15 cellular contexts compared by ENCODE assay signal in the genomic region with DNA sequence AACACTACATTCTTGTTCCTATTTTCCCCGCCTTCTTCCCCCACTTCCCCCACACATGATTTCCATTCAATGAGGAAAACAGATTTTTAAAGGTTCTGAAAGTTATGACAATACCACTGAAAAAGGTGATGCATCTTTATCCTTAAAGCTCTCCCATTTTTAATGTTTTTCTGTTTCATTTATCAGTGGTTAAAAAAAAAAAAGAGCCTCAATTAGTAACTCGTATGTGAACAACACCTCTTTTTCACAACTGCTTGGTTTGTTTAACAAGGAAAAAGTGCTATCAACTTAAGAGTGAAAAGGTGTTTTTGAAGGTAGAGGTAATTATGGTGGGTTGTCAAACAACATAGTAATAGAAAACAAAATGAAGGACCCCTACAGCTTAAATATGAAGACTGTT. TPM values are rescaled to one million over a fixed set of nuclear protein-coding genes. Genes with fewer than 3 reads are reported as not detected.
DNase-seq lines count a peak whose midpoint lies in the region; ATAC-seq lines count a peak whose summit lies in the region.
"Had no signal": no experiment of that assay in that cellular context is flagged by ENCODE, and none has a peak within 500 bp of the region (broad histone marks: within the 10 kb centered on the region; RNA-seq: fewer than 3 reads in every experiment).

No MANE protein-coding gene starts in this region.

- no peaks in the 10 kb centered on the region for H3K36me3 Mint-ChIP-seq in activated CD4-positive, alpha-beta T cell treated with anti-CD3 and anti-CD28 coated beads, Interleukin-2, amount 10 ng/mL, durations not matched to agents 24 days and 14 days (ENCODE audit: low read depth)
- H3K36me3 Mint-ChIP-seq in activated naive CD4-positive, alpha-beta T cell treated with anti-CD3 and anti-CD28 coated beads, Interleukin-2, amount 50 U/mL, for 24 hours, result peaks cover 1% of the 10 kb centered on the region
- peaks cover 10% of the 10 kb centered on the region for H3K36me3 Mint-ChIP-seq in activated naive CD8-positive, alpha-beta T cell treated with anti-CD3 and anti-CD28 coated beads for 36 hours

- H3K27me3 Mint-ChIP-seq in activated CD4-positive, alpha-beta T cell treated with anti-CD3 and anti-CD28 coated beads, Interleukin-2, amount 10 ng/mL, durations not matched to agents 24 days and 14 days, result peaks cover 1% of the 10 kb centered on the region
- no peaks in the 10 kb centered on the region for H3K27me3 Mint-ChIP-seq in activated naive CD4-positive, alpha-beta T cell treated with anti-CD3 and anti-CD28 coated beads, Interleukin-2, amount 50 U/mL, for 24 hours
- no peaks in the 10 kb centered on the region for H3K27me3 Mint-ChIP-seq in activated naive CD8-positive, alpha-beta T cell treated with anti-CD3 and anti-CD28 coated beads for 36 hours
- H3K27me3 Mint-ChIP-seq in stimulated activated naive CD8-positive, alpha-beta T cell treated with anti-CD3 and anti-CD28 coated beads, Interleukin-15, amount 100 ng/mL, for 72 hours, result no peaks in the 10 kb centered on the region

- ATAC-seq in stimulated activated naive CD8-positive, alpha-beta T cell treated with anti-CD3 and anti-CD28 coated beads, Interleukin-15, amount 100 ng/mL, for 72 hours, result no peak
- ATAC-seq in HG02571 (IDR thresholded peaks at IDR 0.05; ENCODE audit: unreplicated experiment), result no peak

- peaks cover 37% of the 10 kb centered on the region for H3K4me1 Mint-ChIP-seq in activated CD4-positive, alpha-beta T cell treated with anti-CD3 and anti-CD28 coated beads, Interleukin-2, amount 10 ng/mL, durations not matched to agents 24 days and 14 days
- H3K4me1 Mint-ChIP-seq in activated naive CD4-positive, alpha-beta T cell treated with anti-CD3 and anti-CD28 coated beads, Interleukin-2, amount 50 U/mL, for 24 hours, result peaks cover 50% of the 10 kb centered on the region
- peaks cover 45% of the 10 kb centered on the region for H3K4me1 Mint-ChIP-seq in activated naive CD8-positive, alpha-beta T cell treated with anti-CD3 and anti-CD28 coated beads for 36 hours
- H3K4me1 Mint-ChIP-seq in stimulated activated naive CD8-positive, alpha-beta T cell treated with anti-CD3 and anti-CD28 coated beads, Interleukin-15, amount 100 ng/mL, for 72 hours, result peaks cover 58% of the 10 kb centered on the region

- DNase-seq in activated CD4-positive, alpha-beta T cell treated with anti-CD3 and anti-CD28 coated beads, Interleukin-2, amount 10 ng/mL, durations not matched to agents 24 days and 14 days, result no peak
- no peak for DNase-seq in activated CD4-positive, alpha-beta T cell treated with anti-CD3 and anti-CD28 coated beads for 4 hours
- no peak for DNase-seq in activated naive CD4-positive, alpha-beta T cell treated with anti-CD3 and anti-CD28 coated beads, Interleukin-2, amount 50 U/mL, for 16 hours
- DNase-seq in activated naive CD8-positive, alpha-beta T cell treated with anti-CD3 and anti-CD28 coated beads for 36 hours, result no peak
- no peak for DNase-seq in stimulated activated naive CD8-positive, alpha-beta T cell treated with anti-CD3 and anti-CD28 coated beads, Interleukin-15, amount 100 ng/mL, for 72 hours
- DNase-seq: 8988T; AML-193; Caco-2; CD8-positive, alpha-beta memory T cell; DND-41; GDM1; GOT3; H9 had no signal

- H3K9me3 Mint-ChIP-seq in activated CD4-positive, alpha-beta T cell treated with anti-CD3 and anti-CD28 coated beads, Interleukin-2, amount 10 ng/mL, durations not matched to agents 24 days and 14 days, result peaks cover 4% of the 10 kb centered on the region
- no peaks in the 10 kb centered on the region for H3K9me3 Mint-ChIP-seq in activated naive CD4-positive, alpha-beta T cell treated with anti-CD3 and anti-CD28 coated beads, Interleukin-2, amount 50 U/mL, for 24 hours
- peaks cover 7% of the 10 kb centered on the region for H3K9me3 Mint-ChIP-seq in activated naive CD8-positive, alpha-beta T cell treated with anti-CD3 and anti-CD28 coated beads for 36 hours
- H3K9me3 Mint-ChIP-seq in stimulated activated naive CD8-positive, alpha-beta T cell treated with anti-CD3 and anti-CD28 coated beads, Interleukin-15, amount 100 ng/mL, for 72 hours, result no peaks in the 10 kb centered on the region
- H3K9me3 Mint-ChIP-seq: CD8-positive, alpha-beta memory T cell had no signal

- H3K27ac Mint-ChIP-seq in activated CD4-positive, alpha-beta T cell treated with anti-CD3 and anti-CD28 coated beads, Interleukin-2, amount 10 ng/mL, durations not matched to agents 24 days and 14 days, result peak overlapping the region; percentile 32
- peak overlapping the region; percentile 84 for H3K27ac Mint-ChIP-seq in activated naive CD4-positive, alpha-beta T cell treated with anti-CD3 and anti-CD28 coated beads, Interleukin-2, amount 50 U/mL, for 24 hours
- peak overlapping the region; percentile 82 for H3K27ac Mint-ChIP-seq in activated naive CD8-positive, alpha-beta T cell treated with anti-CD3 and anti-CD28 coated beads for 36 hours
- peak overlapping the region; percentile 4 to 15 for H3K27ac Mint-ChIP-seq in stimulated activated naive CD8-positive, alpha-beta T cell treated with anti-CD3 and anti-CD28 coated beads, Interleukin-15, amount 100 ng/mL, for 72 hours
- H3K27ac Mint-ChIP-seq: H9 had no signal

- no peak overlapping the region for H3K4me3 Mint-ChIP-seq in activated CD4-positive, alpha-beta T cell treated with anti-CD3 and anti-CD28 coated beads, Interleukin-2, amount 10 ng/mL, durations not matched to agents 24 days and 14 days
- H3K4me3 Mint-ChIP-seq in activated naive CD4-positive, alpha-beta T cell treated with anti-CD3 and anti-CD28 coated beads, Interleukin-2, amount 50 U/mL, for 24 hours, result no peak overlapping the region
- H3K4me3 Mint-ChIP-seq in activated naive CD8-positive, alpha-beta T cell treated with anti-CD3 and anti-CD28 coated beads for 36 hours, result no peak overlapping the region
- peak overlapping the region; percentile 6 to 41 for H3K4me3 Mint-ChIP-seq in stimulated activated naive CD8-positive, alpha-beta T cell treated with anti-CD3 and anti-CD28 coated beads, Interleukin-15, amount 100 ng/mL, for 72 hours
- H3K4me3 Mint-ChIP-seq: CD8-positive, alpha-beta memory T cell; H9 had no signal

- intact Hi-C loops in activated CD4-positive, alpha-beta T cell treated with anti-CD3 and anti-CD28 coated beads, Interleukin-2, amount 10 ng/mL, durations not matched to agents 24 days and 14 days (cut with micrococcal nuclease), result no loop called here

RNA-seq across cellular contexts. Expression of a gene that starts 8.2 kb away (rescaled TPM):
- total RNA-seq in activated CD4-positive, alpha-beta T cell treated with anti-CD3 and anti-CD28 coated beads, Interleukin-2, amount 10 ng/mL, durations not matched to agents 24 days and 14 days, result 63.8 and 69.3 TPM in 2 replicates
- 10 to 100 TPM; 42.8 to 46.7 TPM for total RNA-seq in activated naive CD8-positive, alpha-beta T cell treated with anti-CD3 and anti-CD28 coated beads for 36 hours

Comparison
In these comparisons a context has a peak if more than half of its experiments do, and no peak if none do; other contexts are left out.
1. H3K27ac Mint-ChIP-seq: peak in every context shown above with its lines; median percentile 84 in activated naive CD4-positive, alpha-beta T cell treated with anti-CD3 and anti-CD28 coated beads, Interleukin-2, amount 50 U/mL, for 24 hours; 82 in activated naive CD8-positive, alpha-beta T cell treated with anti-CD3 and anti-CD28 coated beads for 36 hours; 32 in activated CD4-positive, alpha-beta T cell treated with anti-CD3 and anti-CD28 coated beads, Interleukin-2, amount 10 ng/mL, durations not matched to agents 24 days and 14 days; 10 in stimulated activated naive CD8-positive, alpha-beta T cell treated with anti-CD3 and anti-CD28 coated beads, Interleukin-15, amount 100 ng/mL, for 72 hours.
2. H3K4me3 Mint-ChIP-seq: peak in stimulated activated naive CD8-positive, alpha-beta T cell treated with anti-CD3 and anti-CD28 coated beads, Interleukin-15, amount 100 ng/mL, for 72 hours (2 of 2); none in activated CD4-positive, alpha-beta T cell treated with anti-CD3 and anti-CD28 coated beads, Interleukin-2, amount 10 ng/mL, durations not matched to agents 24 days and 14 days (single experiment), activated naive CD4-positive, alpha-beta T cell treated with anti-CD3 and anti-CD28 coated beads, Interleukin-2, amount 50 U/mL, for 24 hours (single experiment) and activated naive CD8-positive, alpha-beta T cell treated with anti-CD3 and anti-CD28 coated beads for 36 hours (single experiment).